1 cellular context compared by ENCODE assay signal in the genomic region with DNA sequence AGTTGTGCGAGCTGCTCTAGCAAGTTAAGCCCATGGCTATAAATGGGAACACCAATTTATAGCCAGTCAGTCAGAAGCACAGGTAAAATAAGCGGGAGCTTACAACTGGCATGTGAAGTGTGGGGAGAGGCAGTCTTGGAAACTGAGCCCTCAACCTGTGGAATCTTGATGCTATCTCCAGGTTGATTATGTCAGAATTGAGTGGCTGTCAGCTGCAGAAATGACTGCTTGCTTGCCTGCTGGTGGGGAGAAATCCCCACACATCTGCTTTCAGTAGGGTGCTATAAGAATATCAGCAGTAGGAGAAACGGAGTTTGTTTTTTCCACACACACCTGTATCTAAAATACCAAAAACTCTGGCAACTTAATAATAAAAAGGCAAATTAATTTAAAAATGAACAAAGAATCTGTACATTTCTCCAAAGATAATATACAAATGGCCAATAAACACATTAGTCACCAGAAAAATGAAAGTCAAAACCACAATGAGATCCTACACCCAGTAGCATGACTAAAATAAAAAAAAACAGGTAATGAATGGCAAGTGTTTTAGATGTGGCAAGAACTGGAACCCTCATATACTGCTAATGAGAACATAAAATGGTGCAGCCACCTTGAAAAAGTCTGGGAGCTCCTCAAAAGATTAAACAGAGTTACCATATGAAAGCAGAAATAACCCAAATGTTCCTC.
TF ChIP-seq lines count a peak whose summit lies in the region.

No MANE protein-coding gene starts in this region.

TF ChIP-seq in GM12878, 131 proteins besides CTCF, POLR2A, EP300 and RAD21 (continued from another document and continues in another):
- TF ChIP-seq SMAD1 (IDR thresholded peaks at IDR 0.05; ENCODE audit: low read depth, partially characterized antibody) (no peak), NBN (IDR thresholded peaks at IDR 0.05) (0 out of 2 replicates have a peak, but pooled peaks have one; percentile 27), RELA (IDR thresholded peaks at IDR 0.05; ENCODE audit: borderline replicate concordance, partially characterized antibody) (no peak), SMARCA5 (IDR thresholded peaks at IDR 0.05) (no peak), CHD2 (IDR thresholded peaks at IDR 0.05; ENCODE audit: borderline replicate concordance, low read depth, low read length) (no peak), CREM (IDR thresholded peaks at IDR 0.05; ENCODE audit: low read depth) (peak; percentile 34; the same call in 1 of the 2 replicates), POU2F2 (IDR thresholded peaks at IDR 0.05; ENCODE audit: borderline replicate concordance, low read depth, low read length) (no peak), ZNF217 (IDR thresholded peaks at IDR 0.05) (no peak), TBL1XR1 (IDR thresholded peaks at IDR 0.05; ENCODE audit: low read depth, low read length) (no peak), NR2C2 (IDR thresholded peaks at IDR 0.05; ENCODE audit: borderline replicate concordance, control insufficient read depth, insufficient read length, low read depth) (no peak), IRF4 (IDR thresholded peaks at IDR 0.05; ENCODE audit: low read depth, low read length) (no peak), ZSCAN29 (IDR thresholded peaks at IDR 0.05) (no peak), SRF (IDR thresholded peaks at IDR 0.05; ENCODE audit: low read depth in 2 of 2, low read length in 2 of 2) (no peak), EGR1 (IDR thresholded peaks at IDR 0.05; ENCODE audit: borderline replicate concordance in 1 of 2, low read depth in 2 of 2, low read length in 2 of 2) (no peak), TAF1 (IDR thresholded peaks at IDR 0.05; ENCODE audit: borderline replicate concordance, low read depth, low read length) (no peak), MYB (IDR thresholded peaks at IDR 0.05; ENCODE audit: borderline replicate concordance, low read depth, low read length) (no peak), SIN3A (IDR thresholded peaks at IDR 0.05; ENCODE audit: low read depth, low read length) (no peak), LARP7 (IDR thresholded peaks at IDR 0.05) (no peak), FOXK2 (IDR thresholded peaks at IDR 0.05) (no peak), ZBED1 (IDR thresholded peaks at IDR 0.05; ENCODE audit: borderline replicate concordance) (no peak), NFIC (IDR thresholded peaks at IDR 0.05; ENCODE audit: low read depth, low read length) (peak; percentile 73; the same call in 1 of the 2 replicates), YBX1 (IDR thresholded peaks at IDR 0.05) (no peak)
- TF ChIP-seq, protein P1, sequence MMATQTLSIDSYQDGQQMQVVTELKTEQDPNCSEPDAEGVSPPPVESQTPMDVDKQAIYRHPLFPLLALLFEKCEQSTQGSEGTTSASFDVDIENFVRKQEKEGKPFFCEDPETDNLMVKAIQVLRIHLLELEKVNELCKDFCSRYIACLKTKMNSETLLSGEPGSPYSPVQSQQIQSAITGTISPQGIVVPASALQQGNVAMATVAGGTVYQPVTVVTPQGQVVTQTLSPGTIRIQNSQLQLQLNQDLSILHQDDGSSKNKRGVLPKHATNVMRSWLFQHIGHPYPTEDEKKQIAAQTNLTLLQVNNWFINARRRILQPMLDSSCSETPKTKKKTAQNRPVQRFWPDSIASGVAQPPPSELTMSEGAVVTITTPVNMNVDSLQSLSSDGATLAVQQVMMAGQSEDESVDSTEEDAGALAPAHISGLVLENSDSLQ (IDR thresholded peaks at IDR 0.05), result peak; percentile 72
- TF ChIP-seq, protein P2, sequence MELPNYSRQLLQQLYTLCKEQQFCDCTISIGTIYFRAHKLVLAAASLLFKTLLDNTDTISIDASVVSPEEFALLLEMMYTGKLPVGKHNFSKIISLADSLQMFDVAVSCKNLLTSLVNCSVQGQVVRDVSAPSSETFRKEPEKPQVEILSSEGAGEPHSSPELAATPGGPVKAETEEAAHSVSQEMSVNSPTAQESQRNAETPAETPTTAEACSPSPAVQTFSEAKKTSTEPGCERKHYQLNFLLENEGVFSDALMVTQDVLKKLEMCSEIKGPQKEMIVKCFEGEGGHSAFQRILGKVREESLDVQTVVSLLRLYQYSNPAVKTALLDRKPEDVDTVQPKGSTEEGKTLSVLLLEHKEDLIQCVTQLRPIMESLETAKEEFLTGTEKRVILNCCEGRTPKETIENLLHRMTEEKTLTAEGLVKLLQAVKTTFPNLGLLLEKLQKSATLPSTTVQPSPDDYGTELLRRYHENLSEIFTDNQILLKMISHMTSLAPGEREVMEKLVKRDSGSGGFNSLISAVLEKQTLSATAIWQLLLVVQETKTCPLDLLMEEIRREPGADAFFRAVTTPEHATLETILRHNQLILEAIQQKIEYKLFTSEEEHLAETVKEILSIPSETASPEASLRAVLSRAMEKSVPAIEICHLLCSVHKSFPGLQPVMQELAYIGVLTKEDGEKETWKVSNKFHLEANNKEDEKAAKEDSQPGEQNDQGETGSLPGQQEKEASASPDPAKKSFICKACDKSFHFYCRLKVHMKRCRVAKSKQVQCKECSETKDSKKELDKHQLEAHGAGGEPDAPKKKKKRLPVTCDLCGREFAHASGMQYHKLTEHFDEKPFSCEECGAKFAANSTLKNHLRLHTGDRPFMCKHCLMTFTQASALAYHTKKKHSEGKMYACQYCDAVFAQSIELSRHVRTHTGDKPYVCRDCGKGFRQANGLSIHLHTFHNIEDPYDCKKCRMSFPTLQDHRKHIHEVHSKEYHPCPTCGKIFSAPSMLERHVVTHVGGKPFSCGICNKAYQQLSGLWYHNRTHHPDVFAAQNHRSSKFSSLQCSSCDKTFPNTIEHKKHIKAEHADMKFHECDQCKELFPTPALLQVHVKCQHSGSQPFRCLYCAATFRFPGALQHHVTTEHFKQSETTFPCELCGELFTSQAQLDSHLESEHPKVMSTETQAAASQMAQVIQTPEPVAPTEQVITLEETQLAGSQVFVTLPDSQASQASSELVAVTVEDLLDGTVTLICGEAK (IDR thresholded peaks at IDR 0.05; ENCODE audit: borderline replicate concordance), result no peak
- TF ChIP-seq, protein P3, sequence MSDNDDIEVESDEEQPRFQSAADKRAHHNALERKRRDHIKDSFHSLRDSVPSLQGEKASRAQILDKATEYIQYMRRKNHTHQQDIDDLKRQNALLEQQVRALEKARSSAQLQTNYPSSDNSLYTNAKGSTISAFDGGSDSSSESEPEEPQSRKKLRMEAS (IDR thresholded peaks at IDR 0.05; ENCODE audit: low read depth, low read length), result no peak
- TF ChIP-seq, protein P4, sequence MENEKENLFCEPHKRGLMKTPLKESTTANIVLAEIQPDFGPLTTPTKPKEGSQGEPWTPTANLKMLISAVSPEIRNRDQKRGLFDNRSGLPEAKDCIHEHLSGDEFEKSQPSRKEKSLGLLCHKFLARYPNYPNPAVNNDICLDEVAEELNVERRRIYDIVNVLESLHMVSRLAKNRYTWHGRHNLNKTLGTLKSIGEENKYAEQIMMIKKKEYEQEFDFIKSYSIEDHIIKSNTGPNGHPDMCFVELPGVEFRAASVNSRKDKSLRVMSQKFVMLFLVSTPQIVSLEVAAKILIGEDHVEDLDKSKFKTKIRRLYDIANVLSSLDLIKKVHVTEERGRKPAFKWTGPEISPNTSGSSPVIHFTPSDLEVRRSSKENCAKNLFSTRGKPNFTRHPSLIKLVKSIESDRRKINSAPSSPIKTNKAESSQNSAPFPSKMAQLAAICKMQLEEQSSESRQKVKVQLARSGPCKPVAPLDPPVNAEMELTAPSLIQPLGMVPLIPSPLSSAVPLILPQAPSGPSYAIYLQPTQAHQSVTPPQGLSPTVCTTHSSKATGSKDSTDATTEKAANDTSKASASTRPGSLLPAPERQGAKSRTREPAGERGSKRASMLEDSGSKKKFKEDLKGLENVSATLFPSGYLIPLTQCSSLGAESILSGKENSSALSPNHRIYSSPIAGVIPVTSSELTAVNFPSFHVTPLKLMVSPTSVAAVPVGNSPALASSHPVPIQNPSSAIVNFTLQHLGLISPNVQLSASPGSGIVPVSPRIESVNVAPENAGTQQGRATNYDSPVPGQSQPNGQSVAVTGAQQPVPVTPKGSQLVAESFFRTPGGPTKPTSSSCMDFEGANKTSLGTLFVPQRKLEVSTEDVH (IDR thresholded peaks at IDR 0.05; ENCODE audit: low read depth, partially characterized antibody), result no peak
- TF ChIP-seq, protein P5, sequence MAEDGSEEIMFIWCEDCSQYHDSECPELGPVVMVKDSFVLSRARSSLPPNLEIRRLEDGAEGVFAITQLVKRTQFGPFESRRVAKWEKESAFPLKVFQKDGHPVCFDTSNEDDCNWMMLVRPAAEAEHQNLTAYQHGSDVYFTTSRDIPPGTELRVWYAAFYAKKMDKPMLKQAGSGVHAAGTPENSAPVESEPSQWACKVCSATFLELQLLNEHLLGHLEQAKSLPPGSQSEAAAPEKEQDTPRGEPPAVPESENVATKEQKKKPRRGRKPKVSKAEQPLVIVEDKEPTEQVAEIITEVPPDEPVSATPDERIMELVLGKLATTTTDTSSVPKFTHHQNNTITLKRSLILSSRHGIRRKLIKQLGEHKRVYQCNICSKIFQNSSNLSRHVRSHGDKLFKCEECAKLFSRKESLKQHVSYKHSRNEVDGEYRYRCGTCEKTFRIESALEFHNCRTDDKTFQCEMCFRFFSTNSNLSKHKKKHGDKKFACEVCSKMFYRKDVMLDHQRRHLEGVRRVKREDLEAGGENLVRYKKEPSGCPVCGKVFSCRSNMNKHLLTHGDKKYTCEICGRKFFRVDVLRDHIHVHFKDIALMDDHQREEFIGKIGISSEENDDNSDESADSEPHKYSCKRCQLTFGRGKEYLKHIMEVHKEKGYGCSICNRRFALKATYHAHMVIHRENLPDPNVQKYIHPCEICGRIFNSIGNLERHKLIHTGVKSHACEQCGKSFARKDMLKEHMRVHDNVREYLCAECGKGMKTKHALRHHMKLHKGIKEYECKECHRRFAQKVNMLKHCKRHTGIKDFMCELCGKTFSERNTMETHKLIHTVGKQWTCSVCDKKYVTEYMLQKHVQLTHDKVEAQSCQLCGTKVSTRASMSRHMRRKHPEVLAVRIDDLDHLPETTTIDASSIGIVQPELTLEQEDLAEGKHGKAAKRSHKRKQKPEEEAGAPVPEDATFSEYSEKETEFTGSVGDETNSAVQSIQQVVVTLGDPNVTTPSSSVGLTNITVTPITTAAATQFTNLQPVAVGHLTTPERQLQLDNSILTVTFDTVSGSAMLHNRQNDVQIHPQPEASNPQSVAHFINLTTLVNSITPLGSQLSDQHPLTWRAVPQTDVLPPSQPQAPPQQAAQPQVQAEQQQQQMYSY (CRISPR knock-in tag; IDR thresholded peaks at IDR 0.05), result no peak
- TF ChIP-seq, protein P6, sequence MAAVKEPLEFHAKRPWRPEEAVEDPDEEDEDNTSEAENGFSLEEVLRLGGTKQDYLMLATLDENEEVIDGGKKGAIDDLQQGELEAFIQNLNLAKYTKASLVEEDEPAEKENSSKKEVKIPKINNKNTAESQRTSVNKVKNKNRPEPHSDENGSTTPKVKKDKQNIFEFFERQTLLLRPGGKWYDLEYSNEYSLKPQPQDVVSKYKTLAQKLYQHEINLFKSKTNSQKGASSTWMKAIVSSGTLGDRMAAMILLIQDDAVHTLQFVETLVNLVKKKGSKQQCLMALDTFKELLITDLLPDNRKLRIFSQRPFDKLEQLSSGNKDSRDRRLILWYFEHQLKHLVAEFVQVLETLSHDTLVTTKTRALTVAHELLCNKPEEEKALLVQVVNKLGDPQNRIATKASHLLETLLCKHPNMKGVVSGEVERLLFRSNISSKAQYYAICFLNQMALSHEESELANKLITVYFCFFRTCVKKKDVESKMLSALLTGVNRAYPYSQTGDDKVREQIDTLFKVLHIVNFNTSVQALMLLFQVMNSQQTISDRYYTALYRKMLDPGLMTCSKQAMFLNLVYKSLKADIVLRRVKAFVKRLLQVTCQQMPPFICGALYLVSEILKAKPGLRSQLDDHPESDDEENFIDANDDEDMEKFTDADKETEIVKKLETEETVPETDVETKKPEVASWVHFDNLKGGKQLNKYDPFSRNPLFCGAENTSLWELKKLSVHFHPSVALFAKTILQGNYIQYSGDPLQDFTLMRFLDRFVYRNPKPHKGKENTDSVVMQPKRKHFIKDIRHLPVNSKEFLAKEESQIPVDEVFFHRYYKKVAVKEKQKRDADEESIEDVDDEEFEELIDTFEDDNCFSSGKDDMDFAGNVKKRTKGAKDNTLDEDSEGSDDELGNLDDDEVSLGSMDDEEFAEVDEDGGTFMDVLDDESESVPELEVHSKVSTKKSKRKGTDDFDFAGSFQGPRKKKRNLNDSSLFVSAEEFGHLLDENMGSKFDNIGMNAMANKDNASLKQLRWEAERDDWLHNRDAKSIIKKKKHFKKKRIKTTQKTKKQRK (IDR thresholded peaks at IDR 0.05; ENCODE audit: low read depth, low read length), result no peak
- TF ChIP-seq, protein P7, sequence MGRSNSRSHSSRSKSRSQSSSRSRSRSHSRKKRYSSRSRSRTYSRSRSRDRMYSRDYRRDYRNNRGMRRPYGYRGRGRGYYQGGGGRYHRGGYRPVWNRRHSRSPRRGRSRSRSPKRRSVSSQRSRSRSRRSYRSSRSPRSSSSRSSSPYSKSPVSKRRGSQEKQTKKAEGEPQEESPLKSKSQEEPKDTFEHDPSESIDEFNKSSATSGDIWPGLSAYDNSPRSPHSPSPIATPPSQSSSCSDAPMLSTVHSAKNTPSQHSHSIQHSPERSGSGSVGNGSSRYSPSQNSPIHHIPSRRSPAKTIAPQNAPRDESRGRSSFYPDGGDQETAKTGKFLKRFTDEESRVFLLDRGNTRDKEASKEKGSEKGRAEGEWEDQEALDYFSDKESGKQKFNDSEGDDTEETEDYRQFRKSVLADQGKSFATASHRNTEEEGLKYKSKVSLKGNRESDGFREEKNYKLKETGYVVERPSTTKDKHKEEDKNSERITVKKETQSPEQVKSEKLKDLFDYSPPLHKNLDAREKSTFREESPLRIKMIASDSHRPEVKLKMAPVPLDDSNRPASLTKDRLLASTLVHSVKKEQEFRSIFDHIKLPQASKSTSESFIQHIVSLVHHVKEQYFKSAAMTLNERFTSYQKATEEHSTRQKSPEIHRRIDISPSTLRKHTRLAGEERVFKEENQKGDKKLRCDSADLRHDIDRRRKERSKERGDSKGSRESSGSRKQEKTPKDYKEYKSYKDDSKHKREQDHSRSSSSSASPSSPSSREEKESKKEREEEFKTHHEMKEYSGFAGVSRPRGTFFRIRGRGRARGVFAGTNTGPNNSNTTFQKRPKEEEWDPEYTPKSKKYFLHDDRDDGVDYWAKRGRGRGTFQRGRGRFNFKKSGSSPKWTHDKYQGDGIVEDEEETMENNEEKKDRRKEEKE (IDR thresholded peaks at IDR 0.05), result no peak
- TF ChIP-seq, protein P8, sequence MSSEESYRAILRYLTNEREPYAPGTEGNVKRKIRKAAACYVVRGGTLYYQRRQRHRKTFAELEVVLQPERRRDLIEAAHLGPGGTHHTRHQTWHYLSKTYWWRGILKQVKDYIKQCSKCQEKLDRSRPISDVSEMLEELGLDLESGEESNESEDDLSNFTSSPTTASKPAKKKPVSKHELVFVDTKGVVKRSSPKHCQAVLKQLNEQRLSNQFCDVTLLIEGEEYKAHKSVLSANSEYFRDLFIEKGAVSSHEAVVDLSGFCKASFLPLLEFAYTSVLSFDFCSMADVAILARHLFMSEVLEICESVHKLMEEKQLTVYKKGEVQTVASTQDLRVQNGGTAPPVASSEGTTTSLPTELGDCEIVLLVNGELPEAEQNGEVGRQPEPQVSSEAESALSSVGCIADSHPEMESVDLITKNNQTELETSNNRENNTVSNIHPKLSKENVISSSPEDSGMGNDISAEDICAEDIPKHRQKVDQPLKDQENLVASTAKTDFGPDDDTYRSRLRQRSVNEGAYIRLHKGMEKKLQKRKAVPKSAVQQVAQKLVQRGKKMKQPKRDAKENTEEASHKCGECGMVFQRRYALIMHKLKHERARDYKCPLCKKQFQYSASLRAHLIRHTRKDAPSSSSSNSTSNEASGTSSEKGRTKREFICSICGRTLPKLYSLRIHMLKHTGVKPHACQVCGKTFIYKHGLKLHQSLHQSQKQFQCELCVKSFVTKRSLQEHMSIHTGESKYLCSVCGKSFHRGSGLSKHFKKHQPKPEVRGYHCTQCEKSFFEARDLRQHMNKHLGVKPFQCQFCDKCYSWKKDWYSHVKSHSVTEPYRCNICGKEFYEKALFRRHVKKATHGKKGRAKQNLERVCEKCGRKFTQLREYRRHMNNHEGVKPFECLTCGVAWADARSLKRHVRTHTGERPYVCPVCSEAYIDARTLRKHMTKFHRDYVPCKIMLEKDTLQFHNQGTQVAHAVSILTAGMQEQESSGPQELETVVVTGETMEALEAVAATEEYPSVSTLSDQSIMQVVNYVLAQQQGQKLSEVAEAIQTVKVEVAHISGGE (CRISPR knock-in tag; IDR thresholded peaks at IDR 0.05), result no peak
